In genomic region chr21:35366348-35367085, GRCh38 we compare ENCODE assay signal across 13 cellular contexts.
DNase-seq lines count a peak whose midpoint lies in the region; ATAC-seq, FAIRE-seq and TF ChIP-seq lines count a peak whose summit lies in the region.
"Had no signal": no experiment of that assay in that cellular context is flagged by ENCODE, and none has a peak within 500 bp of the region (broad histone marks: within the 10 kb centered on the region; RNA-seq: fewer than 3 reads in every experiment).

No MANE protein-coding gene starts in this region.

- H3K36me3 Mint-ChIP-seq in mesothelial cell of epicardium, result no peaks in the 10 kb centered on the region
- H3K36me3 Mint-ChIP-seq in nephron progenitor cell (ENCODE audit: low read depth), result no peaks in the 10 kb centered on the region
- H3K36me3 Mint-ChIP-seq in natural killer cell, result no peaks in the 10 kb centered on the region

- FAIRE-seq in D721Med (lab: Jason Lieb, UNC), result no peak

- H3K4me1 ChIP-seq in thoracic aorta (ENCODE audit: control insufficient read depth in 1 of 2, low read depth in 2 of 2), result peaks cover 4% of the 10 kb centered on the region in 2 donors
- H3K4me1 ChIP-seq: right lobe of liver, upper lobe of left lung had no signal

- H3K27me3 Mint-ChIP-seq in mesothelial cell of epicardium (ENCODE audit: low read depth) (no peaks in the 10 kb centered on the region), nephron progenitor cell (ENCODE audit: low read depth, poor library complexity) (no peaks in the 10 kb centered on the region), natural killer cell (ENCODE audit: low read depth in 2 of 2) (peaks cover 9% of the 10 kb centered on the region in 2 donors)

- no peaks in the 10 kb centered on the region for H3K36me3 ChIP-seq in thoracic aorta
- H3K36me3 ChIP-seq: right lobe of liver, upper lobe of left lung had no signal

- peak overlapping the region; percentile 14 to 67 for H3K27ac ChIP-seq in coronary artery
- no peak overlapping the region for H3K27ac ChIP-seq in thoracic aorta
- H3K27ac ChIP-seq: right lobe of liver, upper lobe of left lung had no signal

- DNase-seq in NCI-H1092 treated with DMSO at 0.1 percent for 48 hours (lab: John Stamatoyannopoulos, UW) (peak; percentile 62), NCI-H1092 (lab: John Stamatoyannopoulos, UW) (no peak), coronary artery (ENCODE audit: low spot score) (no peak), mesothelial cell of epicardium (ENCODE audit: low spot score in 2 of 2, unreplicated experiment in 2 of 2) (no peak), thoracic aorta (ENCODE audit: low spot score) (no peak), D721Med (ENCODE audit: insufficient read length, low spot score) (no peak), nephron progenitor cell (no peak), natural killer cell (no peak)
- DNase-seq: 8988T; activated T-cell treated with anti-CD3 and anti-CD28 coated beads, Interleukin-2, amount 50 U/mL, for 72 hours; right lobe of liver; T-helper 17 cell; upper lobe of left lung had no signal

- H3K4me3 ChIP-seq in coronary artery (no peak overlapping the region), thoracic aorta (no peak overlapping the region)
- H3K4me3 ChIP-seq: right lobe of liver, upper lobe of left lung had no signal

- peak; percentile 43 for ATAC-seq in thoracic aorta (ENCODE audit: insufficient number of reproducible peaks, low FRiP score, low read depth)
- ATAC-seq in natural killer cell, result no peak
- ATAC-seq: activated T-cell treated with anti-CD3 and anti-CD28 coated beads, Interleukin-2, amount 50 U/mL, for 72 hours; right lobe of liver; T-helper 17 cell had no signal

- intact Hi-C loops in natural killer cell (cut with micrococcal nuclease), result no loop called here

- H3K4me3 Mint-ChIP-seq in mesothelial cell of epicardium (no peak overlapping the region), nephron progenitor cell (no peak overlapping the region), natural killer cell (no peak overlapping the region)
- H3K4me3 Mint-ChIP-seq: activated T-cell treated with anti-CD3 and anti-CD28 coated beads, Interleukin-2, amount 50 U/mL, for 72 hours; T-helper 17 cell had no signal

- TF ChIP-seq CTCF in coronary artery (IDR thresholded peaks at IDR 0.05) (no peak), mesothelial cell of epicardium (IDR thresholded peaks at IDR 0.05; ENCODE audit: unreplicated experiment) (no peak), thoracic aorta (IDR thresholded peaks at IDR 0.05) (no peak), D721Med (IDR thresholded peaks at IDR 0.05; ENCODE audit: insufficient read depth, missing control alignments) (no peak), nephron progenitor cell (IDR thresholded peaks at IDR 0.05) (no peak), natural killer cell (IDR thresholded peaks at IDR 0.05) (no peak)

- H3K27ac Mint-ChIP-seq in mesothelial cell of epicardium (peak overlapping the region; percentile 79), nephron progenitor cell (no peak overlapping the region), natural killer cell (no peak overlapping the region)
- H3K27ac Mint-ChIP-seq: activated T-cell treated with anti-CD3 and anti-CD28 coated beads, Interleukin-2, amount 50 U/mL, for 72 hours; T-helper 17 cell had no signal

- H3K4me1 Mint-ChIP-seq in mesothelial cell of epicardium (peaks cover 4% of the 10 kb centered on the region), nephron progenitor cell (no peaks in the 10 kb centered on the region), natural killer cell (no peaks in the 10 kb centered on the region)

- no peaks in the 10 kb centered on the region for H3K27me3 ChIP-seq in thoracic aorta (replicated peaks; ENCODE audit: insufficient read depth)
- H3K27me3 ChIP-seq: right lobe of liver, upper lobe of left lung had no signal

- no peaks in the 10 kb centered on the region for H3K9me3 ChIP-seq in thoracic aorta
- H3K9me3 ChIP-seq: right lobe of liver, upper lobe of left lung had no signal

- H3K9me3 Mint-ChIP-seq in mesothelial cell of epicardium, result no peaks in the 10 kb centered on the region
- H3K9me3 Mint-ChIP-seq in nephron progenitor cell, result peaks cover 8% of the 10 kb centered on the region
- no peaks in the 10 kb centered on the region for H3K9me3 Mint-ChIP-seq in natural killer cell

Comparison
In these comparisons a context has a peak if more than half of its experiments do, and no peak if none do; other contexts are left out.
1. H3K27ac ChIP-seq: peak in coronary artery (2 of 2); none in thoracic aorta (0 of 2).